ENCODE assay signal across 1 cellular context in the genomic region with DNA sequence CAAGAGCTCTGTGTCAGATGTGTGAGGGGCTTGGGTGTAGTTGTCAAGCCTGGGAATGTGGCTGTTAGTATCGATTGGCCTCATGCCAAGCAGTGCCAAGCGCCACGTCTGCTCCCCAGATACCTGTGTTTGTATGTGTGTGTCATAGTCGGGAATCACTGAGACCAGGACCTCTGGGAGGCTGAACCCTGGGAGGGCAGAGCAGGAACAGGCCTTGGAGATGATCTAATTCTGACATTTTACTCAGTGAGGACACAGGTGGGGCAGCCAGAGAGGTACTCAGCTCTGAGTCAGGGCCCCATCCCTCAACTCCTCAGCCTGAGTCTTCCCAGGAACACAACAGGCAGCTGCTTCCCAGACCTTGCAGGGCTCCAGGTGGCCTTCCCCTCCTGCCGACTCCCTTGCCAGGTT.
TF ChIP-seq lines count a peak whose summit lies in the region.

No MANE protein-coding gene starts in this region.

TF ChIP-seq in HCT116, 20 proteins besides CTCF, POLR2A, EP300 and RAD21 (continued from another document):
- TF ChIP-seq, protein P1, sequence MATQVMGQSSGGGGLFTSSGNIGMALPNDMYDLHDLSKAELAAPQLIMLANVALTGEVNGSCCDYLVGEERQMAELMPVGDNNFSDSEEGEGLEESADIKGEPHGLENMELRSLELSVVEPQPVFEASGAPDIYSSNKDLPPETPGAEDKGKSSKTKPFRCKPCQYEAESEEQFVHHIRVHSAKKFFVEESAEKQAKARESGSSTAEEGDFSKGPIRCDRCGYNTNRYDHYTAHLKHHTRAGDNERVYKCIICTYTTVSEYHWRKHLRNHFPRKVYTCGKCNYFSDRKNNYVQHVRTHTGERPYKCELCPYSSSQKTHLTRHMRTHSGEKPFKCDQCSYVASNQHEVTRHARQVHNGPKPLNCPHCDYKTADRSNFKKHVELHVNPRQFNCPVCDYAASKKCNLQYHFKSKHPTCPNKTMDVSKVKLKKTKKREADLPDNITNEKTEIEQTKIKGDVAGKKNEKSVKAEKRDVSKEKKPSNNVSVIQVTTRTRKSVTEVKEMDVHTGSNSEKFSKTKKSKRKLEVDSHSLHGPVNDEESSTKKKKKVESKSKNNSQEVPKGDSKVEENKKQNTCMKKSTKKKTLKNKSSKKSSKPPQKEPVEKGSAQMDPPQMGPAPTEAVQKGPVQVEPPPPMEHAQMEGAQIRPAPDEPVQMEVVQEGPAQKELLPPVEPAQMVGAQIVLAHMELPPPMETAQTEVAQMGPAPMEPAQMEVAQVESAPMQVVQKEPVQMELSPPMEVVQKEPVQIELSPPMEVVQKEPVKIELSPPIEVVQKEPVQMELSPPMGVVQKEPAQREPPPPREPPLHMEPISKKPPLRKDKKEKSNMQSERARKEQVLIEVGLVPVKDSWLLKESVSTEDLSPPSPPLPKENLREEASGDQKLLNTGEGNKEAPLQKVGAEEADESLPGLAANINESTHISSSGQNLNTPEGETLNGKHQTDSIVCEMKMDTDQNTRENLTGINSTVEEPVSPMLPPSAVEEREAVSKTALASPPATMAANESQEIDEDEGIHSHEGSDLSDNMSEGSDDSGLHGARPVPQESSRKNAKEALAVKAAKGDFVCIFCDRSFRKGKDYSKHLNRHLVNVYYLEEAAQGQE (IDR thresholded peaks at IDR 0.05; ENCODE audit: low read depth): no peak
- TF ChIP-seq, protein P2, sequence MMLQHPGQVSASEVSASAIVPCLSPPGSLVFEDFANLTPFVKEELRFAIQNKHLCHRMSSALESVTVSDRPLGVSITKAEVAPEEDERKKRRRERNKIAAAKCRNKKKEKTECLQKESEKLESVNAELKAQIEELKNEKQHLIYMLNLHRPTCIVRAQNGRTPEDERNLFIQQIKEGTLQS (IDR thresholded peaks at IDR 0.05): no peak
- TF ChIP-seq CBX3 (IDR thresholded peaks at IDR 0.05; ENCODE audit: low read depth) (peak; percentile 80; the same call in 1 of the 2 replicates), EZH2phosphoT487 (IDR thresholded peaks at IDR 0.05; ENCODE audit: borderline replicate concordance) (no peak), SP1 (IDR thresholded peaks at IDR 0.05; ENCODE audit: low read depth) (peak; percentile 86), POLR2AphosphoS5 (IDR thresholded peaks at IDR 0.05; ENCODE audit: low read depth, low read length) (peak; percentile 78), ZFX (IDR thresholded peaks at IDR 0.05) (no peak), YY1 (IDR thresholded peaks at IDR 0.05; ENCODE audit: extremely low read depth, insufficient replicate concordance, low read depth, low read length) (no peak), ELF1 (IDR thresholded peaks at IDR 0.05; ENCODE audit: borderline replicate concordance, low read depth) (no peak), EGR1 (IDR thresholded peaks at IDR 0.05; ENCODE audit: low read depth) (no peak), TCF7L2 (IDR thresholded peaks at IDR 0.05; ENCODE audit: borderline replicate concordance, extremely low read depth, insufficient read depth, insufficient read length) (no peak), ZNF274 (IDR thresholded peaks at IDR 0.05; ENCODE audit: low read depth, low read length) (no peak)
- TF ChIP-seq, protein P3, sequence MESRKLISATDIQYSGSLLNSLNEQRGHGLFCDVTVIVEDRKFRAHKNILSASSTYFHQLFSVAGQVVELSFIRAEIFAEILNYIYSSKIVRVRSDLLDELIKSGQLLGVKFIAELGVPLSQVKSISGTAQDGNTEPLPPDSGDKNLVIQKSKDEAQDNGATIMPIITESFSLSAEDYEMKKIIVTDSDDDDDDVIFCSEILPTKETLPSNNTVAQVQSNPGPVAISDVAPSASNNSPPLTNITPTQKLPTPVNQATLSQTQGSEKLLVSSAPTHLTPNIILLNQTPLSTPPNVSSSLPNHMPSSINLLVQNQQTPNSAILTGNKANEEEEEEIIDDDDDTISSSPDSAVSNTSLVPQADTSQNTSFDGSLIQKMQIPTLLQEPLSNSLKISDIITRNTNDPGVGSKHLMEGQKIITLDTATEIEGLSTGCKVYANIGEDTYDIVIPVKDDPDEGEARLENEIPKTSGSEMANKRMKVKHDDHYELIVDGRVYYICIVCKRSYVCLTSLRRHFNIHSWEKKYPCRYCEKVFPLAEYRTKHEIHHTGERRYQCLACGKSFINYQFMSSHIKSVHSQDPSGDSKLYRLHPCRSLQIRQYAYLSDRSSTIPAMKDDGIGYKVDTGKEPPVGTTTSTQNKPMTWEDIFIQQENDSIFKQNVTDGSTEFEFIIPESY (IDR thresholded peaks at IDR 0.05; ENCODE audit: extremely low read depth, insufficient replicate concordance, low read length): no peak
- TF ChIP-seq, protein P4, sequence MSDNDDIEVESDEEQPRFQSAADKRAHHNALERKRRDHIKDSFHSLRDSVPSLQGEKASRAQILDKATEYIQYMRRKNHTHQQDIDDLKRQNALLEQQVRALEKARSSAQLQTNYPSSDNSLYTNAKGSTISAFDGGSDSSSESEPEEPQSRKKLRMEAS (IDR thresholded peaks at IDR 0.05): peak; percentile 60; the same call in 1 of the 2 replicates
TF ChIP-seq in HCT116: peak in this region for 7.
